In genomic region chr19:45691516-45692186, GRCh38 we compare ENCODE assay signal across 1 cellular context.
TF ChIP-seq lines count a peak whose summit lies in the region.

TSS of gene SNRPD2 (minus strand) at chr19:45691953. CDS start at chr19:45691888, 65 bp downstream.

TF ChIP-seq in HEK293, 187 proteins besides CTCF, POLR2A, EP300 and RAD21 (continued from another document and continues in another):
- TF ChIP-seq ZBTB49 (tag by site-specific recombination; IDR thresholded peaks at IDR 0.05; ENCODE audit: low read depth) (no peak), ZNF335 (tag by site-specific recombination; conservative IDR thresholded peaks at IDR 0.05) (peak; percentile 86), ZSCAN30 (tag by site-specific recombination; IDR thresholded peaks at IDR 0.05) (no peak), ZNF692 (tag by site-specific recombination; IDR thresholded peaks at IDR 0.05) (peak; percentile 84), ZBTB8A (tag by site-specific recombination; IDR thresholded peaks at IDR 0.05) (peak; percentile 65; the same call in 1 of the 2 replicates), KLF1 (tag by site-specific recombination; IDR thresholded peaks at IDR 0.05) (peak; percentile 81), ZBTB17 (tag by site-specific recombination; IDR thresholded peaks at IDR 0.05) (peak; percentile 80), ZNF391 (tag by site-specific recombination; IDR thresholded peaks at IDR 0.05; ENCODE audit: borderline replicate concordance, low read depth) (peak; percentile 91; the same call in 1 of the 2 replicates), EGR2 (tag by site-specific recombination; IDR thresholded peaks at IDR 0.05; ENCODE audit: low read depth) (peak; percentile 73), KLF16 (tag by site-specific recombination; IDR thresholded peaks at IDR 0.05) (peak; percentile 80), ZNF629 (tag by site-specific recombination; IDR thresholded peaks at IDR 0.05) (peak; percentile 37; the same call in 1 of the 2 replicates), ZNF544 (tag by site-specific recombination; IDR thresholded peaks at IDR 0.05) (no peak), BCL11B (tag by site-specific recombination; IDR thresholded peaks at IDR 0.05; ENCODE audit: low read depth) (peak; percentile 59; the same call in 1 of the 2 replicates), ZNF792 (tag by site-specific recombination; IDR thresholded peaks at IDR 0.05) (0 out of 2 replicates have a peak, but pooled peaks have one; percentile 55), ZNF24 (tag by site-specific recombination; IDR thresholded peaks at IDR 0.05) (0 out of 2 replicates have a peak, but pooled peaks have one; percentile 40), SP7 (tag by site-specific recombination; IDR thresholded peaks at IDR 0.05) (peak; percentile 71), KLF8 (tag by site-specific recombination; IDR thresholded peaks at IDR 0.05) (peak; percentile 70; the same call in 1 of the 2 replicates), ZNF623 (tag by site-specific recombination; IDR thresholded peaks at IDR 0.05) (0 out of 2 replicates have a peak, but pooled peaks have one; percentile 7), ZNF510 (tag by site-specific recombination; IDR thresholded peaks at IDR 0.05; ENCODE audit: insufficient replicate concordance) (no peak), YY2 (tag by site-specific recombination; IDR thresholded peaks at IDR 0.05) (peak; percentile 66; the same call in 1 of the 2 replicates), ZNF501 (tag by site-specific recombination; IDR thresholded peaks at IDR 0.05) (peak; percentile 88), ZNF366 (tag by site-specific recombination; conservative IDR thresholded peaks at IDR 0.05) (peak; percentile 49), OSR2 (tag by site-specific recombination; IDR thresholded peaks at IDR 0.05) (no peak), ZNF362 (tag by site-specific recombination; IDR thresholded peaks at IDR 0.05) (0 out of 2 replicates have a peak, but pooled peaks have one; percentile 28), SP3 (tag by site-specific recombination; IDR thresholded peaks at IDR 0.05) (no peak), ZNF140 (tag by site-specific recombination; IDR thresholded peaks at IDR 0.05) (peak; percentile 77), ZNF2 (tag by site-specific recombination; IDR thresholded peaks at IDR 0.05) (peak; percentile 75; the same call in 1 of the 2 replicates)
- TF ChIP-seq, protein P1, sequence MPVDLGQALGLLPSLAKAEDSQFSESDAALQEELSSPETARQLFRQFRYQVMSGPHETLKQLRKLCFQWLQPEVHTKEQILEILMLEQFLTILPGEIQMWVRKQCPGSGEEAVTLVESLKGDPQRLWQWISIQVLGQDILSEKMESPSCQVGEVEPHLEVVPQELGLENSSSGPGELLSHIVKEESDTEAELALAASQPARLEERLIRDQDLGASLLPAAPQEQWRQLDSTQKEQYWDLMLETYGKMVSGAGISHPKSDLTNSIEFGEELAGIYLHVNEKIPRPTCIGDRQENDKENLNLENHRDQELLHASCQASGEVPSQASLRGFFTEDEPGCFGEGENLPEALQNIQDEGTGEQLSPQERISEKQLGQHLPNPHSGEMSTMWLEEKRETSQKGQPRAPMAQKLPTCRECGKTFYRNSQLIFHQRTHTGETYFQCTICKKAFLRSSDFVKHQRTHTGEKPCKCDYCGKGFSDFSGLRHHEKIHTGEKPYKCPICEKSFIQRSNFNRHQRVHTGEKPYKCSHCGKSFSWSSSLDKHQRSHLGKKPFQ (tag by site-specific recombination; IDR thresholded peaks at IDR 0.05): no peak
- TF ChIP-seq, protein P2, sequence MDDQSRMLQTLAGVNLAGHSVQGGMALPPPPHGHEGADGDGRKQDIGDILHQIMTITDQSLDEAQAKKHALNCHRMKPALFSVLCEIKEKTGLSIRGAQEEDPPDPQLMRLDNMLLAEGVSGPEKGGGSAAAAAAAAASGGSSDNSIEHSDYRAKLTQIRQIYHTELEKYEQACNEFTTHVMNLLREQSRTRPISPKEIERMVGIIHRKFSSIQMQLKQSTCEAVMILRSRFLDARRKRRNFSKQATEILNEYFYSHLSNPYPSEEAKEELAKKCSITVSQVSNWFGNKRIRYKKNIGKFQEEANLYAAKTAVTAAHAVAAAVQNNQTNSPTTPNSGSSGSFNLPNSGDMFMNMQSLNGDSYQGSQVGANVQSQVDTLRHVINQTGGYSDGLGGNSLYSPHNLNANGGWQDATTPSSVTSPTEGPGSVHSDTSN (CRISPR knock-in tag; IDR thresholded peaks at IDR 0.05): 0 out of 2 replicates have a peak, but pooled peaks have one; percentile 68
- TF ChIP-seq, protein P3, sequence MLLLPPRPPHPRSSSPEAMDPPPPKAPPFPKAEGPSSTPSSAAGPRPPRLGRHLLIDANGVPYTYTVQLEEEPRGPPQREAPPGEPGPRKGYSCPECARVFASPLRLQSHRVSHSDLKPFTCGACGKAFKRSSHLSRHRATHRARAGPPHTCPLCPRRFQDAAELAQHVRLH (tag by site-specific recombination; IDR thresholded peaks at IDR 0.05): peak; percentile 72; the same call in 1 of the 2 replicates
- TF ChIP-seq, protein P4, sequence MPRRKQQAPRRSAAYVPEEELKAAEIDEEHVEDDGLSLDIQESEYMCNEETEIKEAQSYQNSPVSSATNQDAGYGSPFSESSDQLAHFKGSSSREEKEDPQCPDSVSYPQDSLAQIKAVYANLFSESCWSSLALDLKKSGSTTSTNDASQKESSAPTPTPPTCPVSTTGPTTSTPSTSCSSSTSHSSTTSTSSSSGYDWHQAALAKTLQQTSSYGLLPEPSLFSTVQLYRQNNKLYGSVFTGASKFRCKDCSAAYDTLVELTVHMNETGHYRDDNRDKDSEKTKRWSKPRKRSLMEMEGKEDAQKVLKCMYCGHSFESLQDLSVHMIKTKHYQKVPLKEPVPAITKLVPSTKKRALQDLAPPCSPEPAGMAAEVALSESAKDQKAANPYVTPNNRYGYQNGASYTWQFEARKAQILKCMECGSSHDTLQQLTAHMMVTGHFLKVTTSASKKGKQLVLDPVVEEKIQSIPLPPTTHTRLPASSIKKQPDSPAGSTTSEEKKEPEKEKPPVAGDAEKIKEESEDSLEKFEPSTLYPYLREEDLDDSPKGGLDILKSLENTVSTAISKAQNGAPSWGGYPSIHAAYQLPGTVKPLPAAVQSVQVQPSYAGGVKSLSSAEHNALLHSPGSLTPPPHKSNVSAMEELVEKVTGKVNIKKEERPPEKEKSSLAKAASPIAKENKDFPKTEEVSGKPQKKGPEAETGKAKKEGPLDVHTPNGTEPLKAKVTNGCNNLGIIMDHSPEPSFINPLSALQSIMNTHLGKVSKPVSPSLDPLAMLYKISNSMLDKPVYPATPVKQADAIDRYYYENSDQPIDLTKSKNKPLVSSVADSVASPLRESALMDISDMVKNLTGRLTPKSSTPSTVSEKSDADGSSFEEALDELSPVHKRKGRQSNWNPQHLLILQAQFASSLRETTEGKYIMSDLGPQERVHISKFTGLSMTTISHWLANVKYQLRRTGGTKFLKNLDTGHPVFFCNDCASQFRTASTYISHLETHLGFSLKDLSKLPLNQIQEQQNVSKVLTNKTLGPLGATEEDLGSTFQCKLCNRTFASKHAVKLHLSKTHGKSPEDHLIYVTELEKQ (tag by site-specific recombination; IDR thresholded peaks at IDR 0.05; ENCODE audit: borderline replicate concordance): no peak
- TF ChIP-seq, protein P5, sequence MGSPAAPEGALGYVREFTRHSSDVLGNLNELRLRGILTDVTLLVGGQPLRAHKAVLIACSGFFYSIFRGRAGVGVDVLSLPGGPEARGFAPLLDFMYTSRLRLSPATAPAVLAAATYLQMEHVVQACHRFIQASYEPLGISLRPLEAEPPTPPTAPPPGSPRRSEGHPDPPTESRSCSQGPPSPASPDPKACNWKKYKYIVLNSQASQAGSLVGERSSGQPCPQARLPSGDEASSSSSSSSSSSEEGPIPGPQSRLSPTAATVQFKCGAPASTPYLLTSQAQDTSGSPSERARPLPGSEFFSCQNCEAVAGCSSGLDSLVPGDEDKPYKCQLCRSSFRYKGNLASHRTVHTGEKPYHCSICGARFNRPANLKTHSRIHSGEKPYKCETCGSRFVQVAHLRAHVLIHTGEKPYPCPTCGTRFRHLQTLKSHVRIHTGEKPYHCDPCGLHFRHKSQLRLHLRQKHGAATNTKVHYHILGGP (tag by site-specific recombination; IDR thresholded peaks at IDR 0.05): no peak
- TF ChIP-seq, protein P6, sequence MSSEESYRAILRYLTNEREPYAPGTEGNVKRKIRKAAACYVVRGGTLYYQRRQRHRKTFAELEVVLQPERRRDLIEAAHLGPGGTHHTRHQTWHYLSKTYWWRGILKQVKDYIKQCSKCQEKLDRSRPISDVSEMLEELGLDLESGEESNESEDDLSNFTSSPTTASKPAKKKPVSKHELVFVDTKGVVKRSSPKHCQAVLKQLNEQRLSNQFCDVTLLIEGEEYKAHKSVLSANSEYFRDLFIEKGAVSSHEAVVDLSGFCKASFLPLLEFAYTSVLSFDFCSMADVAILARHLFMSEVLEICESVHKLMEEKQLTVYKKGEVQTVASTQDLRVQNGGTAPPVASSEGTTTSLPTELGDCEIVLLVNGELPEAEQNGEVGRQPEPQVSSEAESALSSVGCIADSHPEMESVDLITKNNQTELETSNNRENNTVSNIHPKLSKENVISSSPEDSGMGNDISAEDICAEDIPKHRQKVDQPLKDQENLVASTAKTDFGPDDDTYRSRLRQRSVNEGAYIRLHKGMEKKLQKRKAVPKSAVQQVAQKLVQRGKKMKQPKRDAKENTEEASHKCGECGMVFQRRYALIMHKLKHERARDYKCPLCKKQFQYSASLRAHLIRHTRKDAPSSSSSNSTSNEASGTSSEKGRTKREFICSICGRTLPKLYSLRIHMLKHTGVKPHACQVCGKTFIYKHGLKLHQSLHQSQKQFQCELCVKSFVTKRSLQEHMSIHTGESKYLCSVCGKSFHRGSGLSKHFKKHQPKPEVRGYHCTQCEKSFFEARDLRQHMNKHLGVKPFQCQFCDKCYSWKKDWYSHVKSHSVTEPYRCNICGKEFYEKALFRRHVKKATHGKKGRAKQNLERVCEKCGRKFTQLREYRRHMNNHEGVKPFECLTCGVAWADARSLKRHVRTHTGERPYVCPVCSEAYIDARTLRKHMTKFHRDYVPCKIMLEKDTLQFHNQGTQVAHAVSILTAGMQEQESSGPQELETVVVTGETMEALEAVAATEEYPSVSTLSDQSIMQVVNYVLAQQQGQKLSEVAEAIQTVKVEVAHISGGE (tag by site-specific recombination; conservative IDR thresholded peaks at IDR 0.05; ENCODE audit: low read depth): peak; percentile 89
- TF ChIP-seq, protein P7, sequence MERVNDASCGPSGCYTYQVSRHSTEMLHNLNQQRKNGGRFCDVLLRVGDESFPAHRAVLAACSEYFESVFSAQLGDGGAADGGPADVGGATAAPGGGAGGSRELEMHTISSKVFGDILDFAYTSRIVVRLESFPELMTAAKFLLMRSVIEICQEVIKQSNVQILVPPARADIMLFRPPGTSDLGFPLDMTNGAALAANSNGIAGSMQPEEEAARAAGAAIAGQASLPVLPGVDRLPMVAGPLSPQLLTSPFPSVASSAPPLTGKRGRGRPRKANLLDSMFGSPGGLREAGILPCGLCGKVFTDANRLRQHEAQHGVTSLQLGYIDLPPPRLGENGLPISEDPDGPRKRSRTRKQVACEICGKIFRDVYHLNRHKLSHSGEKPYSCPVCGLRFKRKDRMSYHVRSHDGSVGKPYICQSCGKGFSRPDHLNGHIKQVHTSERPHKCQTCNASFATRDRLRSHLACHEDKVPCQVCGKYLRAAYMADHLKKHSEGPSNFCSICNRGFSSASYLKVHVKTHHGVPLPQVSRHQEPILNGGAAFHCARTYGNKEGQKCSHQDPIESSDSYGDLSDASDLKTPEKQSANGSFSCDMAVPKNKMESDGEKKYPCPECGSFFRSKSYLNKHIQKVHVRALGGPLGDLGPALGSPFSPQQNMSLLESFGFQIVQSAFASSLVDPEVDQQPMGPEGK (tag by site-specific recombination; IDR thresholded peaks at IDR 0.05): peak; percentile 78
